Comparison of ENCODE assay signal across 9 cellular contexts in the genomic region with DNA sequence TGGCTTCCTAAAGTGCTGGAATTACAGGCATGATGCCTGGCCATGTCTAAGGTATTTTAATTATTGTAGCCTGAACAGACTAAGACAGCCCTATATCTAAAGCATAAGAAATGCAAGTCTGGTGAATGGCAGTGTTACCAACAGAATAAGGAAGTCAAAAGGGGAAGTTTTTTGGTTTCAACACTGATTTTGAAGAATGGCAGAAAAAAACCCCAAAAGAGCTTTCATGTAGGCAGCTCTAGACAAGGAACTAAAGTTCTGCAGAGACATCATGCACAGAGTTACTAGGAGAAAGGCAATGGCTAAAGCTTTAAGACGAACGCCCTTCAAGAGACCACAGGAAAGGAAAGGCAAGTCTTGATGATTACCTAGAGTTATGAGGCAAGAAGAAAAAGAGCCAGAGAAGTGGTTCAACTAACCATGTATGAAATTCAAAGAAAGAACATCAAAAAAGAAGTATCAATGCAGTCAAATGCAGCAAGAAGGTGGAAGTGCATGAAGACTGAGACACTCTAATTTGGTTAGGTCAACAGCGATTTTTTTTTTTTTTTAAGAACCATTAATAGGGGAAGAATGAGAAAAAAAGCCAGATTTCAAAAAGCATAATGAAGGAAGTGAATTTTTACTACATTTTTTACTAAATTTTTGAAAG. TPM values are rescaled to one million over a fixed set of nuclear protein-coding genes. Genes with fewer than 3 reads are reported as not detected.
DNase-seq lines count a peak whose midpoint lies in the region; ATAC-seq, FAIRE-seq and TF ChIP-seq lines count a peak whose summit lies in the region.
"Had no signal": no experiment of that assay in that cellular context is flagged by ENCODE, and none has a peak within 500 bp of the region (broad histone marks: within the 10 kb centered on the region; RNA-seq: fewer than 3 reads in every experiment).

No MANE protein-coding gene starts in this region.

- peak overlapping the region; percentile 43; the same call in 1 of the 2 replicates for H3K9ac ChIP-seq in GM12878 (ENCODE audit: control insufficient read depth, insufficient read depth, low read length)

- CTCF ChIA-PET in GM12878 (lab: Yijun Ruan, JAX), result interaction anchor here (0.7 to 3.1 kb wide), 3 partner anchors 49 to 105 kb away, joined by 3 to 14 read pairs (median 4); no protein-coding TSS in a partner anchor

- peak overlapping the region; percentile 61 for H2AFZ ChIP-seq in GM12878 (ENCODE audit: control insufficient read depth, low read depth, low read length)

- SMC1A ChIA-PET in GM12878 (lab: Charles Lee; ENCODE audit: uncharacterized antibody, unreplicated experiment), result interaction anchor here (0.6 to 4.1 kb wide), 24 partner anchors 9 to 239 kb away, joined by 3 to 24 read pairs (median 4); no protein-coding TSS in a partner anchor

- H3K4me2 ChIP-seq in DOHH2 (ENCODE audit: low read length) (peak overlapping the region; percentile 38), GM12878 (ENCODE audit: control insufficient read depth, insufficient read depth) (peak overlapping the region; percentile 75)

- POLR2A ChIA-PET in GM12878 (lab: Charles Lee), result interaction anchor here (0.5 to 3.1 kb wide), 10 partner anchors 8 to 107 kb away, joined by 3 to 16 read pairs (median 4); no protein-coding TSS in a partner anchor

- WGBS in GM12878 (ENCODE audit: insufficient coverage, insufficient replicate concordance, low lambda C conversion rate, missing lambda C conversion rate), result 5% methylated on average over 3 of the region's 3 CpGs
- 89% methylated on average over 3 of the region's 3 CpGs for WGBS in suprapubic skin

- no peak for TF ChIP-seq POLR2A in GM12878 (IDR thresholded peaks at IDR 0.05; ENCODE audit: low read depth, low read length)
- no peak for TF ChIP-seq POLR2A in suprapubic skin (IDR thresholded peaks at IDR 0.05)

- peak; percentile 85 for DNase-seq in GM12878 (ENCODE audit: low read depth, low spot score)
- no peak for DNase-seq in suprapubic skin (ENCODE audit: low spot score in 2 of 2)
- DNase-seq in brain microvascular endothelial cell, result no peak
- DNase-seq in kidney tubule cell (ENCODE audit: low spot score), result no peak
- DNase-seq in DMS 273 (lab: John Stamatoyannopoulos, UW; ENCODE audit: unreplicated experiment), result no peak

- no peaks in the 10 kb centered on the region for H3K36me3 ChIP-seq in DOHH2 (ENCODE audit: control insufficient read depth, low read length)
- H3K36me3 ChIP-seq in GM12878 (ENCODE audit: control insufficient read depth in 2 of 2, insufficient read depth in 2 of 2, low read length in 1 of 2), result no peaks in the 10 kb centered on the region
- H3K36me3 ChIP-seq in suprapubic skin, result no peaks in the 10 kb centered on the region
- H3K36me3 ChIP-seq in brain microvascular endothelial cell (replicated peaks), result no peaks in the 10 kb centered on the region
- H3K36me3 ChIP-seq: thoracic aorta had no signal

- peak; percentile 2; the same call in 1 of the 2 replicates for TF ChIP-seq RAD21 in GM12878 (IDR thresholded peaks at IDR 0.05; ENCODE audit: insufficient read depth, low read depth, low read length)

- H3K9me3 ChIP-seq in DOHH2 (ENCODE audit: control insufficient read depth, insufficient read depth, low read length) (no peaks in the 10 kb centered on the region), GM12878 (replicated peaks; ENCODE audit: control insufficient read depth, insufficient read depth, low read length) (no peaks in the 10 kb centered on the region), suprapubic skin (no peaks in the 10 kb centered on the region)
- H3K9me3 ChIP-seq: thoracic aorta had no signal

- H3K4me3 ChIP-seq in DOHH2 (ENCODE audit: low read length) (peak overlapping the region; percentile 34; the same call in 1 of the 2 replicates), GM12878 (peak overlapping the region; percentile 37), suprapubic skin (no peak overlapping the region), brain microvascular endothelial cell (ENCODE audit: low read depth, low read length) (no peak overlapping the region)
- H3K4me3 ChIP-seq: thoracic aorta had no signal

- peaks cover 10% of the 10 kb centered on the region for H3F3A ChIP-seq in DOHH2 (ENCODE audit: control insufficient read depth, insufficient read depth)

- BruUV-seq in GM12878 (replicated peaks; lab: Mats Ljungman, UMichigan), result no TSS peak

- TF ChIP-seq CTCF in DOHH2 (IDR thresholded peaks at IDR 0.05; ENCODE audit: low read depth, low read length, poor library complexity, severe bottlenecking) (no peak), GM12878 (IDR thresholded peaks at IDR 0.05 in 2 of 3, conservative IDR thresholded peaks at IDR 0.05 in 1 of 3; ENCODE audit: control insufficient read depth in 2 of 3, extremely low read depth in 1 of 3, insufficient read depth in 1 of 3, low read depth in 3 of 3, low read length in 3 of 3) (no peak), suprapubic skin (IDR thresholded peaks at IDR 0.05) (no peak), brain microvascular endothelial cell (IDR thresholded peaks at IDR 0.05; ENCODE audit: low read depth, low read length, missing control alignments) (no peak)

- H3K79me2 ChIP-seq in DOHH2 (ENCODE audit: control insufficient read depth, low read length) (peaks cover 32% of the 10 kb centered on the region), GM12878 (ENCODE audit: control insufficient read depth, insufficient read depth, low read length) (no peaks in the 10 kb centered on the region; the same call in 1 of the 2 replicates)

- H3K9me2 ChIP-seq in DOHH2 (replicated peaks; ENCODE audit: control insufficient read depth, low read length), result no peaks in the 10 kb centered on the region

- RAD21 ChIA-PET in GM12878 (lab: Charles Lee; ENCODE audit: unreplicated experiment), result interaction anchor here (0.6 to 2.2 kb wide), 9 partner anchors 13 to 104 kb away, joined by 3 to 16 read pairs (median 3); a partner anchor contains a TSS

- peaks cover 24% of the 10 kb centered on the region for H3K4me1 ChIP-seq in DOHH2 (ENCODE audit: control insufficient read depth, low read length)
- H3K4me1 ChIP-seq in GM12878 (ENCODE audit: control insufficient read depth, insufficient read depth, low read length), result peaks cover 30% of the 10 kb centered on the region
- peaks cover 7% of the 10 kb centered on the region for H3K4me1 ChIP-seq in suprapubic skin

- H3K27ac ChIP-seq in DOHH2 (ENCODE audit: low read depth, low read length) (peak overlapping the region; percentile 52), GM12878 (ENCODE audit: control insufficient read depth, insufficient read depth) (peak overlapping the region; percentile 78), suprapubic skin (no peak overlapping the region), brain microvascular endothelial cell (no peak overlapping the region)
- H3K27ac ChIP-seq: thoracic aorta had no signal

- in situ Hi-C loops in GM12878 (cut with MboI) (no loop called here), brain microvascular endothelial cell (cut with HindIII; ENCODE audit: low pct_ligation_motif_present, low sequenced_read_pairs) (no loop called here)

- peak; percentile 81 for FAIRE-seq in GM12878 (lab: Jason Lieb, UNC)

- ATAC-seq in GM19467 (IDR thresholded peaks at IDR 0.05; ENCODE audit: unreplicated experiment) (peak; percentile 91), HG03457 (IDR thresholded peaks at IDR 0.05; ENCODE audit: unreplicated experiment) (peak; percentile 91), GM12878 (peak; percentile 92)

- no peaks in the 10 kb centered on the region for H3K27me3 ChIP-seq in DOHH2 (ENCODE audit: control insufficient read depth, low read length)
- H3K27me3 ChIP-seq in GM12878 (replicated peaks in 1 of 2; ENCODE audit: control insufficient read depth in 2 of 2, insufficient read depth in 2 of 2, low read length in 1 of 2), result no peaks in the 10 kb centered on the region
- no peaks in the 10 kb centered on the region for H3K27me3 ChIP-seq in suprapubic skin
- H3K27me3 ChIP-seq in brain microvascular endothelial cell (replicated peaks), result no peaks in the 10 kb centered on the region

- H4K20me1 ChIP-seq in DOHH2 (ENCODE audit: control insufficient read depth, insufficient read depth, low read depth, low read length) (0 out of 2 replicates have a peak, but pooled peaks cover 8% of the 10 kb centered on the region), GM12878 (ENCODE audit: control insufficient read depth, insufficient read depth) (no peaks in the 10 kb centered on the region)

- intact Hi-C loops in GM12878 (cut with micrococcal nuclease; ENCODE audit: unreplicated experiment), result loop anchor here (5.0 kb wide), 2 partner anchors 53 to 108 kb away; a partner anchor contains a TSS

- TF ChIP-seq EP300 in GM12878 (IDR thresholded peaks at IDR 0.05; ENCODE audit: borderline replicate concordance in 1 of 2, control insufficient read depth in 1 of 2, low read depth in 2 of 2, low read length in 2 of 2), result peak; percentile 23 to 32; a peak in 1 of 4 replicates
- TF ChIP-seq EP300 in suprapubic skin (IDR thresholded peaks at IDR 0.05), result no peak

RNA-seq across cellular contexts. Expression of a gene that starts 50.8 kb away (rescaled TPM):
- 18.7 and 19.0 TPM in 2 replicates for total RNA-seq in GM12878 (2013; cell fraction: nucleolus; rRNA removed)
- 2.4 and 2.8 TPM in 2 replicates for total RNA-seq in GM12878 (2014; rRNA removed)
- 2.7 and 2.8 TPM in 2 replicates for total RNA-seq in GM12878 (2014; rRNA removed; fragmentation: Illumina TruSeq; extraction: Trizol)
- 4.6 and 4.8 TPM in 2 replicates for total RNA-seq in GM12878 (2021)
- 0.50 TPM for polyA plus RNA-seq in GM12878 (2011; ENCODE audit: low read depth)
- polyA plus RNA-seq in GM12878 (2011; rRNA removed), result 7.0 and 9.6 TPM in 2 replicates
- 2.6 and 2.9 TPM in 2 replicates for polyA plus RNA-seq in GM12878 (2011; cell fraction: cytosol; rRNA removed)
- polyA plus RNA-seq in GM12878 (2011; cell fraction: nucleus; rRNA removed), result 8.2 and 8.8 TPM in 2 replicates
- polyA plus RNA-seq in GM12878 (2012), result 1.0 and 1.3 TPM in 2 replicates
- polyA plus RNA-seq in GM12878 (2014; fragmentation: Illumina TruSeq; extraction: Trizol), result 4.1 and 4.5 TPM in 2 replicates
- 1 to 10 TPM; 1.4 to 1.5 TPM for polyA plus RNA-seq in GM12878 (2014; fragmentation: Nextera tagmentation; extraction: Ambion mirVana)
- polyA plus RNA-seq in GM12878 (2014; rRNA removed), result 2.4 and 3.3 TPM in 2 replicates
- polyA plus RNA-seq in GM12878 (2016; fragmentation: Nextera tagmentation; extraction: Ambion mirVana), result 1 to 10 TPM; 5.5 to 6.3 TPM
- polyA minus RNA-seq in GM12878 (2011; rRNA and poly(A)+ RNA removed), result 6.4 and 8.0 TPM in 2 replicates
- 2.8 and 3.3 TPM in 2 replicates for polyA minus RNA-seq in GM12878 (2011; cell fraction: cytosol; rRNA and poly(A)+ RNA removed)
- polyA minus RNA-seq in GM12878 (2011; cell fraction: nucleus; rRNA and poly(A)+ RNA removed), result 7.6 and 11.9 TPM in 2 replicates
- 10 to 100 TPM in 3 of 4 donors, 1 to 10 TPM in 1; 6.4 to 14.2 (median 11.2) TPM for total RNA-seq in suprapubic skin

Comparison
In these comparisons a context has a peak if more than half of its experiments do, and no peak if none do; other contexts are left out.
1. H3K27ac ChIP-seq: peak in DOHH2 (single experiment) and GM12878 (single experiment); none in suprapubic skin (single experiment) and brain microvascular endothelial cell (single experiment).
2. H3K4me3 ChIP-seq: peak in DOHH2 (single experiment) and GM12878 (single experiment); none in suprapubic skin (single experiment) and brain microvascular endothelial cell (single experiment).
3. Peak in every context shown above with its lines, with median percentiles within 50 percentile points of each other: ATAC-seq.